Comparison of ENCODE assay signal across 11 cellular contexts in the genomic region with DNA sequence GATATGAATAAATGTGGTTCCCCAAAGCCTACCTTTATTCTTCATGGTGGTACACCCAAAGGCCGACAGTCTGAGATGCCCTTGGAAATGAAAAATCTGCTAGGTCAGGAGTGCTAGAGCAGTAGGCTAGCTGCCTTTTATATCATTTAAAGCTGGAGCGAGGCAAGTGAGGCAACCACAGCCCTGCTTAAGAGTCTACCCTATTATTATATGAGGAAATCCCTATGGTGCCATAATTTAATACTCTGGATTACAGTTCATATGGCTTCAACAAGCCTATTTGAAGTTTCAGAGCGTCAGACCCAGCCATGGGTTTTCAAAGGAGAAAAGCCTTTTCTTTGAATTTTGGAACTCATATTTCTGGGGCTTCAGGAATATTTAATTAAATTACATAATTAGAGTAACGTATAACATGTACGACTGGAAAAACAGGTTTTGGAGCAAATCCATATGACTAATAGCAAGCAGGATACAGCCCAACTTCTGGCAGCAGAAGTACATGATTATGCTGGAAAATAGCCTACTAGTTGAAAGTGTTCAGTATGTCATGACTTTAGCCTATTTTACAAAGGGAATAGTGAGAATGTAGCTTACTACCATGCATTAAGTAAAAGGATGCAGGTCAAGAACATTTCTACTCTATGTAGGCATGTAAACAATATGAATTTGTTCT. TPM values are rescaled to one million over a fixed set of nuclear protein-coding genes. Genes with fewer than 3 reads are reported as not detected.
DNase-seq lines count a peak whose midpoint lies in the region; TF ChIP-seq lines count a peak whose summit lies in the region.
"Had no signal": no experiment of that assay in that cellular context is flagged by ENCODE, and none has a peak within 500 bp of the region (broad histone marks: within the 10 kb centered on the region; RNA-seq: fewer than 3 reads in every experiment).

No MANE protein-coding gene starts in this region.

- no peak overlapping the region for H3K4me2 ChIP-seq in neuronal stem cell (ENCODE audit: insufficient read depth, low read length, poor library complexity, severe bottlenecking)

- no peak overlapping the region for H2AK5ac ChIP-seq in neuronal stem cell (ENCODE audit: low read depth, low read length)

- H3K9me3 Mint-ChIP-seq in immature natural killer cell = no peaks in the 10 kb centered on the region
- no peaks in the 10 kb centered on the region for H3K9me3 Mint-ChIP-seq in chondrocyte (ENCODE audit: low read depth)
- H3K9me3 Mint-ChIP-seq: activated T-helper 1 cell treated with anti-CD3 and anti-CD28 coated beads, Interleukin-12 subunit alpha, Interleukin-12 subunit beta, Interleukin-2, Interleukin-4 antibody, amounts not matched to agents 30 ng/mL and 10 ng/mL and 1 ng/mL, durations not matched to agents 14 hours and 24 hours and 36 hours; T-cell had no signal

- no peak overlapping the region for H3K9ac ChIP-seq in neuronal stem cell (ENCODE audit: low read depth, low read length, poor library complexity)

- no peak overlapping the region for H2BK12ac ChIP-seq in neuronal stem cell (ENCODE audit: low read length)

- in situ Hi-C loops in astrocyte of the cerebellum (cut with HindIII; ENCODE audit: low sequenced_read_pairs) = no loop called here

- no peak overlapping the region for H4K8ac ChIP-seq in neuronal stem cell (ENCODE audit: low read depth, low read length)

- no peaks in the 10 kb centered on the region for H3K79me1 ChIP-seq in neuronal stem cell (ENCODE audit: low read depth, low read length)

- H3K14ac ChIP-seq in neuronal stem cell (ENCODE audit: low read length) = no peak overlapping the region

- H3K9me3 ChIP-seq in neuronal stem cell (replicated peaks in 1 of 2; ENCODE audit: control insufficient read depth in 2 of 2, insufficient read depth in 1 of 2, low read depth in 1 of 2, low read length in 2 of 2) = no peaks in the 10 kb centered on the region
- H3K9me3 ChIP-seq: Caco-2 had no signal

- no peak overlapping the region for H2BK5ac ChIP-seq in neuronal stem cell (ENCODE audit: low read length)

- H3K27me3 ChIP-seq in neuronal stem cell (ENCODE audit: control insufficient read depth in 3 of 3, insufficient read depth in 3 of 3, low read depth in 1 of 3, low read length in 3 of 3) = no peaks in the 10 kb centered on the region

- TF ChIP-seq EP300 in Ishikawa (IDR thresholded peaks at IDR 0.05; ENCODE audit: borderline replicate concordance) = peak; percentile 37; the same call in 1 of the 2 replicates

- DNase-seq in AG09319 (ENCODE audit: extremely low read depth, low read depth) (peak; percentile 37), astrocyte of the cerebellum (ENCODE audit: low read depth) (peak; percentile 76), lung microvascular endothelial cell (ENCODE audit: low read depth in 2 of 2) (peak; percentile 82 to 89), immature natural killer cell (no peak), neuronal stem cell (ENCODE audit: low spot score) (no peak), KG1 (lab: John Stamatoyannopoulos, UW) (no peak), chondrocyte (ENCODE audit: low spot score) (no peak)
- DNase-seq: Caco-2, T-cell had no signal

- no peaks in the 10 kb centered on the region for H3K4me1 Mint-ChIP-seq in immature natural killer cell
- H3K4me1 Mint-ChIP-seq in chondrocyte (ENCODE audit: low read depth) = peaks cover 9% of the 10 kb centered on the region

- H3K18ac ChIP-seq in neuronal stem cell (ENCODE audit: low read length) = no peak overlapping the region

- H3K4me3 Mint-ChIP-seq in immature natural killer cell = no peak overlapping the region
- H3K4me3 Mint-ChIP-seq in chondrocyte (ENCODE audit: unreplicated experiment) = no peak overlapping the region
- H3K4me3 Mint-ChIP-seq: activated T-helper 1 cell treated with anti-CD3 and anti-CD28 coated beads, Interleukin-12 subunit alpha, Interleukin-12 subunit beta, Interleukin-2, Interleukin-4 antibody, amounts not matched to agents 30 ng/mL and 10 ng/mL and 1 ng/mL, durations not matched to agents 14 hours and 24 hours and 36 hours; T-cell had no signal

- no peak overlapping the region for H4K91ac ChIP-seq in neuronal stem cell (ENCODE audit: low read depth, low read length, poor library complexity)

- H3K4ac ChIP-seq in neuronal stem cell (ENCODE audit: low read length) = no peak overlapping the region

- H2BK15ac ChIP-seq in neuronal stem cell (ENCODE audit: low read length) = no peak overlapping the region

- no peak overlapping the region for H2BK120ac ChIP-seq in neuronal stem cell (ENCODE audit: low read depth, low read length)

- H3K36me3 Mint-ChIP-seq in immature natural killer cell (peaks cover 0 to 5% (median 0%) of the 10 kb centered on the region in 3 donors), chondrocyte (ENCODE audit: low read depth) (no peaks in the 10 kb centered on the region)
- H3K36me3 Mint-ChIP-seq: T-cell had no signal

- H3K36me3 ChIP-seq in neuronal stem cell (replicated peaks in 1 of 2; ENCODE audit: control insufficient read depth in 2 of 2, insufficient read depth in 2 of 2, low read length in 2 of 2) = no peaks in the 10 kb centered on the region

- H3K23ac ChIP-seq in neuronal stem cell (ENCODE audit: low read depth, low read length, poor library complexity) = no peak overlapping the region

- TF ChIP-seq RAD21 in Ishikawa (IDR thresholded peaks at IDR 0.05; ENCODE audit: low read depth) = no peak

- no CpG with 5 or more reads among the region's 5 CpGs for WGBS in neuronal stem cell (ENCODE audit: extremely low coverage in 2 of 2, insufficient read length in 2 of 2, insufficient replicate concordance in 1 of 2), 2 donors

- no peak overlapping the region for H3K27ac ChIP-seq in neuronal stem cell (replicated peaks; ENCODE audit: low read length)

- no peaks in the 10 kb centered on the region for H3K4me1 ChIP-seq in neuronal stem cell (ENCODE audit: control insufficient read depth in 2 of 2, insufficient read depth in 1 of 2, low read depth in 1 of 2, low read length in 2 of 2)

- H3K27ac Mint-ChIP-seq in immature natural killer cell (no peak overlapping the region), chondrocyte (ENCODE audit: unreplicated experiment) (no peak overlapping the region)
- H3K27ac Mint-ChIP-seq: activated T-helper 1 cell treated with anti-CD3 and anti-CD28 coated beads, Interleukin-12 subunit alpha, Interleukin-12 subunit beta, Interleukin-2, Interleukin-4 antibody, amounts not matched to agents 30 ng/mL and 10 ng/mL and 1 ng/mL, durations not matched to agents 14 hours and 24 hours and 36 hours had no signal

- peaks cover 0 to 4% (median 0%) of the 10 kb centered on the region in 3 donors for H3K27me3 Mint-ChIP-seq in immature natural killer cell (ENCODE audit: low read depth in 3 of 3)
- H3K27me3 Mint-ChIP-seq in chondrocyte (ENCODE audit: low read depth) = no peaks in the 10 kb centered on the region
- H3K27me3 Mint-ChIP-seq: T-cell had no signal

- TF ChIP-seq CTCF in AG09319 (IDR thresholded peaks at IDR 0.05; ENCODE audit: low read depth, low read length) (no peak), astrocyte of the cerebellum (IDR thresholded peaks at IDR 0.05; ENCODE audit: low read depth, low read length, missing control alignments) (no peak), chondrocyte (IDR thresholded peaks at IDR 0.05) (no peak)

- H2AFZ ChIP-seq in neuronal stem cell (ENCODE audit: low read length) = no peak overlapping the region

- no peak overlapping the region for H3K4me3 ChIP-seq in astrocyte of the cerebellum (ENCODE audit: low read depth, low read length)
- H3K4me3 ChIP-seq in neuronal stem cell (ENCODE audit: low read length in 2 of 2) = no peak overlapping the region

TF ChIP-seq in Ishikawa, 13 proteins besides CTCF, POLR2A, EP300 and RAD21 (continues in another document):
- TF ChIP-seq YY1 (IDR thresholded peaks at IDR 0.05; ENCODE audit: low read depth) (no peak), TCF12 (IDR thresholded peaks at IDR 0.05; ENCODE audit: low read depth) (no peak)
- TF ChIP-seq, protein P1, sequence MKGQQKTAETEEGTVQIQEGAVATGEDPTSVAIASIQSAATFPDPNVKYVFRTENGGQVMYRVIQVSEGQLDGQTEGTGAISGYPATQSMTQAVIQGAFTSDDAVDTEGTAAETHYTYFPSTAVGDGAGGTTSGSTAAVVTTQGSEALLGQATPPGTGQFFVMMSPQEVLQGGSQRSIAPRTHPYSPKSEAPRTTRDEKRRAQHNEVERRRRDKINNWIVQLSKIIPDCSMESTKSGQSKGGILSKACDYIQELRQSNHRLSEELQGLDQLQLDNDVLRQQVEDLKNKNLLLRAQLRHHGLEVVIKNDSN (IDR thresholded peaks at IDR 0.05) = no peak
- TF ChIP-seq, protein P2, sequence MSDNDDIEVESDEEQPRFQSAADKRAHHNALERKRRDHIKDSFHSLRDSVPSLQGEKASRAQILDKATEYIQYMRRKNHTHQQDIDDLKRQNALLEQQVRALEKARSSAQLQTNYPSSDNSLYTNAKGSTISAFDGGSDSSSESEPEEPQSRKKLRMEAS (IDR thresholded peaks at IDR 0.05) = peak; percentile 35; the same call in 1 of the 2 replicates

RNA-seq across cellular contexts. Expression of a gene that starts 18.0 kb away (rescaled TPM):
- total RNA-seq in lung microvascular endothelial cell (31.8 and 50.6 TPM in 2 replicates), chondrocyte (53.9 to 71.7 TPM (median 70.4 TPM) in 3 replicates)
- 100 to 1,000 TPM in 1 of 3 donors, 10 to 100 TPM in 2; 17.3 to 100 (median 66.7) TPM for polyA plus RNA-seq in immature natural killer cell
- 69.6 TPM for polyA plus RNA-seq in neuronal stem cell (2013, experiment 1 of 2)
- 71.1 TPM for polyA plus RNA-seq in neuronal stem cell (2013, experiment 2 of 2)

RNA-seq across cellular contexts. Expression of a gene that starts 35.9 kb away (rescaled TPM):
- total RNA-seq in lung microvascular endothelial cell = 13.5 and 18.7 TPM in 2 replicates
- polyA plus RNA-seq in immature natural killer cell = 10 to 100 TPM in 2 of 3 donors, 1 to 10 TPM in 1; 8.1 to 19.1 (median 10.8) TPM
- 11.6 TPM for polyA plus RNA-seq in neuronal stem cell (2013, experiment 1 of 2)
- 12.0 TPM for polyA plus RNA-seq in neuronal stem cell (2013, experiment 2 of 2)
- 25.8 to 31.1 TPM (median 27.1 TPM) in 3 replicates for total RNA-seq in chondrocyte

Comparison
In these comparisons a context has a peak if more than half of its experiments do, and no peak if none do; other contexts are left out.
1. DNase-seq: peak in AG09319 (single experiment), astrocyte of the cerebellum (single experiment) and lung microvascular endothelial cell (2 of 2); none in immature natural killer cell (0 of 3), neuronal stem cell (single experiment), KG1 (single experiment) and chondrocyte (single experiment).